Comparison of ENCODE assay signal across 16 cellular contexts in the genomic region with DNA sequence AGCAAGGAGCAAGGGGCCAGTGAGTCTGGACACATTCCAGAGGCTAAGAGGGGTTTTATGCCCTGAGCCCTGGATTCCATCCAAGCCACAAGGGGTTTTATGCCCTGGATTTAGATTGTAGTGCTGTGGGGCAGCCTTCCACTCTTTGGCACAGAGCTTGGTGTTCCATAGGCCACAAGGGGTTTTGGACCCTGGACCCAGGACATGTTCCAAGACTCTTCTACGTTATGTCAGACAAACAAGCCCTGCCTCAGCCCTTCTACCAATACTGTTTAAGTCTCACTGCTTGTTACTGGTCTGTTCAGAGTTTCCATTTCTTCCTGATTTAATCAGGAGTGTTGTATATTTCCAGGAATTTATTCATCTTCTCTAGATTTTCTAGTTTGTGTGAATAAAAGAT. TPM values are rescaled to one million over a fixed set of nuclear protein-coding genes. Genes with fewer than 3 reads are reported as not detected.
DNase-seq lines count a peak whose midpoint lies in the region; ATAC-seq and TF ChIP-seq lines count a peak whose summit lies in the region.
"Had no signal": no experiment of that assay in that cellular context is flagged by ENCODE, and none has a peak within 500 bp of the region (broad histone marks: within the 10 kb centered on the region; RNA-seq: fewer than 3 reads in every experiment).

No MANE protein-coding gene starts in this region.

- TF ChIP-seq RAD21 in liver (IDR thresholded peaks at IDR 0.05): peak in 1 of 2 donors; percentile 14

- no peak overlapping the region for H3K4me3 ChIP-seq in Peyer's patch
- H3K4me3 ChIP-seq in liver (ENCODE audit: low read depth in 1 of 3, low read length in 3 of 3): no peak overlapping the region
- H3K4me3 ChIP-seq: GM23338 had no signal

- no peak overlapping the region for H3K27ac Mint-ChIP-seq in CD4-positive, alpha-beta T cell
- H3K27ac Mint-ChIP-seq in activated naive CD8-positive, alpha-beta T cell treated with anti-CD3 and anti-CD28 coated beads for 36 hours: no peak overlapping the region
- H3K27ac Mint-ChIP-seq: CD4-positive, CD25-positive, alpha-beta regulatory T cell; GM23338; HFFc6; IgD-negative memory B cell had no signal

- H3K4me1 ChIP-seq in Peyer's patch (no peaks in the 10 kb centered on the region), liver (ENCODE audit: control insufficient read depth in 4 of 4, insufficient read depth in 4 of 4, low read length in 3 of 4) (peaks cover 0 to 7% (median 6%) of the 10 kb centered on the region in 4 donors)
- H3K4me1 ChIP-seq: BE2C had no signal

- POLR2A ChIA-PET in CD4-positive, alpha-beta T cell (lab: Charles Lee): no interaction called here

- H3K4me1 Mint-ChIP-seq in CD4-positive, alpha-beta T cell (ENCODE audit: low read depth): no peaks in the 10 kb centered on the region
- no peaks in the 10 kb centered on the region for H3K4me1 Mint-ChIP-seq in activated naive CD8-positive, alpha-beta T cell treated with anti-CD3 and anti-CD28 coated beads for 36 hours
- H3K4me1 Mint-ChIP-seq: CD4-positive, CD25-positive, alpha-beta regulatory T cell; GM23338; IgD-negative memory B cell had no signal

- intact Hi-C loops in CD4-positive, alpha-beta T cell (cut with DNase I, micrococcal nuclease): no loop called here

- WGBS in liver: 0% methylated on average over 1 of the region's 1 CpG

- no peaks in the 10 kb centered on the region for H3K27me3 Mint-ChIP-seq in CD4-positive, alpha-beta T cell
- peaks cover 5% of the 10 kb centered on the region for H3K27me3 Mint-ChIP-seq in activated naive CD8-positive, alpha-beta T cell treated with anti-CD3 and anti-CD28 coated beads for 36 hours

- no peak for TF ChIP-seq POLR2A in Peyer's patch (IDR thresholded peaks at IDR 0.05)

- H3K9me3 ChIP-seq in Peyer's patch (peaks cover 0 to 6% (median 0%) of the 10 kb centered on the region in 4 donors), liver (ENCODE audit: control insufficient read depth in 4 of 4, low read length in 3 of 4) (no peaks in the 10 kb centered on the region)
- H3K9me3 ChIP-seq in CD4-positive, alpha-beta T cell (ENCODE audit: control insufficient read depth, low read length): no peaks in the 10 kb centered on the region
- H3K9me3 ChIP-seq: BE2C had no signal

- no peak overlapping the region for H3K4me3 Mint-ChIP-seq in CD4-positive, alpha-beta T cell
- no peak overlapping the region for H3K4me3 Mint-ChIP-seq in activated naive CD8-positive, alpha-beta T cell treated with anti-CD3 and anti-CD28 coated beads for 36 hours
- H3K4me3 Mint-ChIP-seq: CD4-positive, CD25-positive, alpha-beta regulatory T cell; GM23338; HFFc6; IgD-negative memory B cell had no signal

- H3K36me3 Mint-ChIP-seq in CD4-positive, alpha-beta T cell (ENCODE audit: low read depth): peaks cover 8% of the 10 kb centered on the region
- H3K36me3 Mint-ChIP-seq in activated naive CD8-positive, alpha-beta T cell treated with anti-CD3 and anti-CD28 coated beads for 36 hours: no peaks in the 10 kb centered on the region
- H3K36me3 Mint-ChIP-seq: CD4-positive, CD25-positive, alpha-beta regulatory T cell had no signal

- TF ChIP-seq CTCF in Peyer's patch (IDR thresholded peaks at IDR 0.05) (no peak), liver (IDR thresholded peaks at IDR 0.05; ENCODE audit: low read depth, low read length, missing input control) (no peak)
- no peak for TF ChIP-seq CTCF in CD4-positive, alpha-beta T cell (IDR thresholded peaks at IDR 0.05)

- H3K9me3 Mint-ChIP-seq in CD4-positive, alpha-beta T cell: peaks cover 9% of the 10 kb centered on the region
- H3K9me3 Mint-ChIP-seq in activated naive CD8-positive, alpha-beta T cell treated with anti-CD3 and anti-CD28 coated beads for 36 hours: peaks cover 18% of the 10 kb centered on the region

- no peak overlapping the region for H3K9ac ChIP-seq in liver (ENCODE audit: low read depth in 1 of 2, low read length in 2 of 2)

- H3K36me3 ChIP-seq in Peyer's patch: no peaks in the 10 kb centered on the region
- H3K36me3 ChIP-seq in liver (ENCODE audit: control insufficient read depth in 4 of 4, insufficient read depth in 3 of 4, low read depth in 1 of 4, low read length in 3 of 4): no peaks in the 10 kb centered on the region
- H3K36me3 ChIP-seq: BE2C had no signal

- CTCF ChIA-PET in CD4-positive, alpha-beta T cell (lab: Charles Lee): no interaction called here

- H3K27me3 ChIP-seq in Peyer's patch (no peaks in the 10 kb centered on the region), liver (ENCODE audit: control insufficient read depth in 4 of 4, insufficient read depth in 4 of 4, low read length in 3 of 4) (no peaks in the 10 kb centered on the region)
- peaks cover 3% of the 10 kb centered on the region for H3K27me3 ChIP-seq in CD4-positive, alpha-beta T cell (ENCODE audit: control insufficient read depth, insufficient read depth, low read length)
- H3K27me3 ChIP-seq: BE2C had no signal

- DNase-seq in DMS79 treated with DMSO at 0.1 percent for 48 hours (lab: John Stamatoyannopoulos, UW) (peak; percentile 55), Peyer's patch (peak in 2 of 3 donors; percentile 61 to 76), NCI-H1436 treated with DMSO at 0.1 percent for 48 hours (lab: John Stamatoyannopoulos, UW) (no peak)
- DNase-seq in CD4-positive, alpha-beta T cell: no peak
- no peak for DNase-seq in activated naive CD8-positive, alpha-beta T cell treated with anti-CD3 and anti-CD28 coated beads for 36 hours
- DNase-seq: BE2C; C1 segment of cervical spinal cord; Caco-2; CD4-positive, CD25-positive, alpha-beta regulatory T cell; GF-D8; HFFc6 had no signal

- no peak for ATAC-seq in CD4-positive, alpha-beta T cell (ENCODE audit: poor library complexity)
- ATAC-seq: GM23338, HCT116 had no signal

- peak overlapping the region in 2 of 4 donors; percentile 5 to 35 for H3K27ac ChIP-seq in Peyer's patch
- H3K27ac ChIP-seq in liver (ENCODE audit: low read depth in 1 of 2, low read length in 2 of 2): peak overlapping the region in 1 of 2 donors; percentile 12
- H3K27ac ChIP-seq in CD4-positive, alpha-beta T cell (ENCODE audit: low read depth, low read length): no peak overlapping the region
- H3K27ac ChIP-seq: HL-60 had no signal

TF ChIP-seq in liver, 16 proteins besides CTCF, POLR2A, EP300 and RAD21 (continues in another document):
- TF ChIP-seq HNF4A (conservative IDR thresholded peaks at IDR 0.05) (peak; percentile 94 to 96), NR2F2 (IDR thresholded peaks at IDR 0.05) (no peak), SP1 (IDR thresholded peaks at IDR 0.05) (peak; percentile 84), GABPA (IDR thresholded peaks at IDR 0.05 in 1 of 2, conservative IDR thresholded peaks at IDR 0.05 in 1 of 2) (no peak), RXRA (IDR thresholded peaks at IDR 0.05) (peak; percentile 56 to 76), JUND (IDR thresholded peaks at IDR 0.05) (peak in 1 of 2 donors; percentile 46), HNF4G (IDR thresholded peaks at IDR 0.05) (peak; percentile 86)
- TF ChIP-seq, protein P1, sequence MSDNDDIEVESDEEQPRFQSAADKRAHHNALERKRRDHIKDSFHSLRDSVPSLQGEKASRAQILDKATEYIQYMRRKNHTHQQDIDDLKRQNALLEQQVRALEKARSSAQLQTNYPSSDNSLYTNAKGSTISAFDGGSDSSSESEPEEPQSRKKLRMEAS (IDR thresholded peaks at IDR 0.05): no peak
- TF ChIP-seq, protein P2, sequence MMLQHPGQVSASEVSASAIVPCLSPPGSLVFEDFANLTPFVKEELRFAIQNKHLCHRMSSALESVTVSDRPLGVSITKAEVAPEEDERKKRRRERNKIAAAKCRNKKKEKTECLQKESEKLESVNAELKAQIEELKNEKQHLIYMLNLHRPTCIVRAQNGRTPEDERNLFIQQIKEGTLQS (IDR thresholded peaks at IDR 0.05): no peak
- TF ChIP-seq, protein P3, sequence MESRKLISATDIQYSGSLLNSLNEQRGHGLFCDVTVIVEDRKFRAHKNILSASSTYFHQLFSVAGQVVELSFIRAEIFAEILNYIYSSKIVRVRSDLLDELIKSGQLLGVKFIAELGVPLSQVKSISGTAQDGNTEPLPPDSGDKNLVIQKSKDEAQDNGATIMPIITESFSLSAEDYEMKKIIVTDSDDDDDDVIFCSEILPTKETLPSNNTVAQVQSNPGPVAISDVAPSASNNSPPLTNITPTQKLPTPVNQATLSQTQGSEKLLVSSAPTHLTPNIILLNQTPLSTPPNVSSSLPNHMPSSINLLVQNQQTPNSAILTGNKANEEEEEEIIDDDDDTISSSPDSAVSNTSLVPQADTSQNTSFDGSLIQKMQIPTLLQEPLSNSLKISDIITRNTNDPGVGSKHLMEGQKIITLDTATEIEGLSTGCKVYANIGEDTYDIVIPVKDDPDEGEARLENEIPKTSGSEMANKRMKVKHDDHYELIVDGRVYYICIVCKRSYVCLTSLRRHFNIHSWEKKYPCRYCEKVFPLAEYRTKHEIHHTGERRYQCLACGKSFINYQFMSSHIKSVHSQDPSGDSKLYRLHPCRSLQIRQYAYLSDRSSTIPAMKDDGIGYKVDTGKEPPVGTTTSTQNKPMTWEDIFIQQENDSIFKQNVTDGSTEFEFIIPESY (IDR thresholded peaks at IDR 0.05): no peak

RNA-seq across cellular contexts. Expression of a gene that starts 12.8 kb away (rescaled TPM):
- total RNA-seq in Peyer's patch: 100 to 1,000 TPM in 3 of 4 donors, 10 to 100 TPM in 1; 40.4 to 225 (median 170) TPM
- 100 to 1,000 TPM in 1 of 2 donors, 10 to 100 TPM in 1; 81.0 to 136 TPM for total RNA-seq in liver
- 10 to 100 TPM; 58.2 to 66.5 TPM for polyA plus RNA-seq in liver
- total RNA-seq in CD4-positive, alpha-beta T cell: 10 to 100 TPM; 34.4 to 36.0 TPM
- total RNA-seq in activated naive CD8-positive, alpha-beta T cell treated with anti-CD3 and anti-CD28 coated beads for 36 hours: 1 to 10 TPM; 2.9 to 4.3 TPM

RNA-seq across cellular contexts. Expression of a gene that starts 25.1 kb away (rescaled TPM):
- total RNA-seq in Peyer's patch: 10 to 100 TPM in 1 of 4 donors, 1 to 10 TPM in 2, under 1 TPM in 1; 0.83 to 13.9 (median 7.6) TPM
- 1 to 10 TPM; 1.3 to 2.0 TPM for total RNA-seq in liver
- polyA plus RNA-seq in liver: 1 to 10 TPM in 1 of 2 donors, under 1 TPM in 1; 0.85 to 2.5 TPM
- total RNA-seq in CD4-positive, alpha-beta T cell: under 1 TPM; 0.34 to 0.74 TPM
- not detected for total RNA-seq in activated naive CD8-positive, alpha-beta T cell treated with anti-CD3 and anti-CD28 coated beads for 36 hours
- polyA plus RNA-seq: IgD-negative memory B cell had no signal

Comparison
In these comparisons a context has a peak if more than half of its experiments do, and no peak if none do; other contexts are left out.
1. DNase-seq: peak in DMS79 treated with DMSO at 0.1 percent for 48 hours (single experiment) and Peyer's patch (2 of 3); none in CD4-positive, alpha-beta T cell (0 of 10), NCI-H1436 treated with DMSO at 0.1 percent for 48 hours (single experiment) and activated naive CD8-positive, alpha-beta T cell treated with anti-CD3 and anti-CD28 coated beads for 36 hours (single experiment).
2. RNA of a gene that starts 12.8 kb away (total RNA-seq): 40.4 to 225 TPM in Peyer's patch, 81.0 to 136 TPM in liver and 34.4 to 36.0 TPM in CD4-positive, alpha-beta T cell; 2.9 to 4.3 TPM in activated naive CD8-positive, alpha-beta T cell treated with anti-CD3 and anti-CD28 coated beads for 36 hours; every median in the first group is over 4 times any median in the second.